Comparison of ENCODE assay signal across 24 cellular contexts in genomic region chr12:67331828-67332227, GRCh38.
DNase-seq lines count a peak whose midpoint lies in the region; ATAC-seq, FAIRE-seq and TF ChIP-seq lines count a peak whose summit lies in the region.
"Had no signal": no experiment of that assay in that cellular context is flagged by ENCODE, and none has a peak within 500 bp of the region (broad histone marks: within the 10 kb centered on the region; RNA-seq: fewer than 3 reads in every experiment).

No MANE protein-coding gene starts in this region.

- TF ChIP-seq CTCF in HepG2 (CRISPR knock-in tag; IDR thresholded peaks at IDR 0.05): no peak
- no peak for TF ChIP-seq CTCF in right lobe of liver (IDR thresholded peaks at IDR 0.05)
- no peak for TF ChIP-seq CTCF in K562 (IDR thresholded peaks at IDR 0.05 in 2 of 3, conservative IDR thresholded peaks at IDR 0.05 in 1 of 3; ENCODE audit: insufficient read depth in 2 of 3, low read depth in 1 of 3, low read length in 3 of 3)

- no peaks in the 10 kb centered on the region for H3K36me3 ChIP-seq in HepG2 (replicated peaks in 1 of 2; ENCODE audit: control insufficient read depth in 1 of 2, insufficient read depth in 2 of 2, low read length in 2 of 2)
- H3K36me3 ChIP-seq in right lobe of liver: no peaks in the 10 kb centered on the region
- no peaks in the 10 kb centered on the region for H3K36me3 ChIP-seq in K562 (ENCODE audit: control insufficient read depth, insufficient read depth, low read length)
- H3K36me3 ChIP-seq: BE2C, BLaER1 had no signal

- BruUV-seq in HepG2 (replicated peaks; lab: Mats Ljungman, UMichigan) (no TSS peak), K562 (replicated peaks; lab: Mats Ljungman, UMichigan) (no TSS peak)

- H3K27ac ChIP-seq in HepG2 (ENCODE audit: extremely low read length, insufficient read depth, low read length): no peak overlapping the region
- H3K27ac ChIP-seq in right lobe of liver: no peak overlapping the region
- no peak overlapping the region for H3K27ac ChIP-seq in K562 (ENCODE audit: extremely low read depth, low read depth, low read length)
- H3K27ac ChIP-seq: 22Rv1, BLaER1 had no signal

- no peaks in the 10 kb centered on the region for H3K27me3 ChIP-seq in HepG2 (ENCODE audit: control insufficient read depth in 1 of 2, insufficient read depth in 2 of 2, low read length in 2 of 2)
- H3K27me3 ChIP-seq in right lobe of liver: no peaks in the 10 kb centered on the region
- peaks cover 0 to 2% of the 10 kb centered on the region in 2 experiments; a peak in 3 of 5 replicates for H3K27me3 ChIP-seq in K562 (ENCODE audit: control insufficient read depth in 2 of 2, insufficient read depth in 2 of 2, low read length in 2 of 2)
- H3K27me3 ChIP-seq: BE2C, BLaER1 had no signal

- intact Hi-C loops in HepG2 (cut with micrococcal nuclease; ENCODE audit: unreplicated experiment): no loop called here
- intact Hi-C loops in right lobe of liver (cut with DNase I): no loop called here
- intact Hi-C loops in K562 (cut with micrococcal nuclease): no loop called here

- no peak overlapping the region for H3K4me3 ChIP-seq in HepG2 (replicated peaks in 1 of 3; ENCODE audit: insufficient read depth in 1 of 3, low read depth in 2 of 3, low read length in 3 of 3)
- no peak overlapping the region for H3K4me3 ChIP-seq in right lobe of liver
- no peak overlapping the region for H3K4me3 ChIP-seq in K562
- H3K4me3 ChIP-seq: BLaER1, GM12878 had no signal

- POLR2A ChIA-PET in HepG2 (lab: Yijun Ruan, JAX) (no interaction called here), K562 (lab: Yijun Ruan, JAX) (no interaction called here)

- ATAC-seq in HepG2 (no peak), right lobe of liver (no peak), K562 (no peak), GM18909 (IDR thresholded peaks at IDR 0.05; ENCODE audit: poor library complexity, unreplicated experiment) (no peak), HG03159 (IDR thresholded peaks at IDR 0.05; ENCODE audit: unreplicated experiment) (no peak)

- H3K79me2 ChIP-seq in HepG2 (ENCODE audit: insufficient read depth, low read length): no peaks in the 10 kb centered on the region
- no peaks in the 10 kb centered on the region for H3K79me2 ChIP-seq in K562 (ENCODE audit: control insufficient read depth, insufficient read depth, low read length)

- TF ChIP-seq RAD21 in HepG2 (CRISPR knock-in tag; IDR thresholded peaks at IDR 0.05) (no peak), K562 (CRISPR knock-in tag; conservative IDR thresholded peaks at IDR 0.05 in 1 of 2, IDR thresholded peaks at IDR 0.05 in 1 of 2) (no peak)

- TF ChIP-seq EP300 in HepG2 (IDR thresholded peaks at IDR 0.05; ENCODE audit: low read depth in 2 of 2, low read length in 2 of 2) (no peak), HepG2 (CRISPR knock-in tag; IDR thresholded peaks at IDR 0.05; ENCODE audit: borderline replicate concordance) (no peak), K562 (IDR thresholded peaks at IDR 0.05; ENCODE audit: low read length) (no peak)

- no peak for DNase-seq in HepG2 (ENCODE audit: low spot score)
- no peak for DNase-seq in right lobe of liver
- DNase-seq in K562 (ENCODE audit: extremely low read depth in 1 of 4, low spot score in 3 of 4): no peak
- DNase-seq: ACHN; BE2C; C1 segment of cervical spinal cord; CD4-positive, alpha-beta memory T cell; CD8-positive, alpha-beta memory T cell; COR-L47; DMS 273 treated with DMSO at 0.1 percent for 48 hours; DMS153; DMS53; DMS79; DND-41; EL; GDM1 had no signal

- CTCF ChIA-PET in HepG2 (lab: Yijun Ruan, JAX; ENCODE audit: low intra/inter-chr PET ratio, low total read pairs): no interaction called here
- CTCF ChIA-PET in K562 (lab: Yijun Ruan, JAX; ENCODE audit: low intra/inter-chr PET ratio): interaction anchor here (0.5 kb wide), 1 partner anchor 826 kb away, joined by 6 read pairs; no protein-coding TSS in a partner anchor

- in situ Hi-C loops in HepG2 (cut with HindIII; ENCODE audit: extremely low pct_ligation_motif_present, low pct_unique_long_range_greater_than_20kb) (no loop called here), K562 (cut with MboI) (no loop called here)

- TF ChIP-seq POLR2A in HepG2 (IDR thresholded peaks at IDR 0.05; ENCODE audit: insufficient read depth in 1 of 2, low read depth in 2 of 2, low read length in 2 of 2) (no peak), right lobe of liver (IDR thresholded peaks at IDR 0.05) (no peak), K562 (conservative IDR thresholded peaks at IDR 0.05) (no peak)

- no peak overlapping the region for H3K4me2 ChIP-seq in HepG2 (ENCODE audit: low read depth, low read length)
- no peak overlapping the region for H3K4me2 ChIP-seq in K562 (ENCODE audit: insufficient read depth, low read length)
- H3K4me2 ChIP-seq: BLaER1 had no signal

- no peaks in the 10 kb centered on the region for H3K9me1 ChIP-seq in K562 (ENCODE audit: control insufficient read depth, insufficient read depth, low read length)

- FAIRE-seq in HepG2 (lab: Jason Lieb, UNC): no peak
- FAIRE-seq in K562 (lab: Jason Lieb, UNC): no peak
- FAIRE-seq: GM12878, GM12892, GM18507, GM19239 had no signal

- H3K4me1 ChIP-seq in HepG2 (ENCODE audit: insufficient read depth, low read length) (no peaks in the 10 kb centered on the region), right lobe of liver (no peaks in the 10 kb centered on the region), K562 (replicated peaks in 1 of 2; ENCODE audit: control insufficient read depth in 2 of 2, insufficient read depth in 2 of 2, low read length in 2 of 2) (no peaks in the 10 kb centered on the region)
- H3K4me1 ChIP-seq: BE2C, BLaER1 had no signal

- H3K9me3 ChIP-seq in HepG2 (ENCODE audit: low read length) (no peaks in the 10 kb centered on the region), right lobe of liver (no peaks in the 10 kb centered on the region), K562 (replicated peaks; ENCODE audit: control insufficient read depth, insufficient read depth, low read depth, low read length) (no peaks in the 10 kb centered on the region)
- H3K9me3 ChIP-seq: BE2C, BLaER1 had no signal

- H2AFZ ChIP-seq in HepG2 (ENCODE audit: low read length) (no peak overlapping the region), K562 (ENCODE audit: low read depth, low read length) (no peak overlapping the region)

- H3K9ac ChIP-seq in HepG2 (ENCODE audit: insufficient read depth, low read depth, low read length) (no peak overlapping the region), K562 (ENCODE audit: insufficient read depth in 1 of 2, low read depth in 2 of 2, low read length in 2 of 2) (no peak overlapping the region)
- H3K9ac ChIP-seq: BLaER1 had no signal

- H4K20me1 ChIP-seq in HepG2 (ENCODE audit: insufficient read depth, low read length): no peaks in the 10 kb centered on the region
- H4K20me1 ChIP-seq in K562 (replicated peaks; ENCODE audit: control insufficient read depth, insufficient read depth, low read length): no peaks in the 10 kb centered on the region
- H4K20me1 ChIP-seq: BLaER1 had no signal

TF ChIP-seq in HepG2, 621 proteins besides CTCF, POLR2A, EP300 and RAD21:
- TF ChIP-seq MAFF (IDR thresholded peaks at IDR 0.05; ENCODE audit: low read depth, low read length): peak; percentile 85
- TF ChIP-seq CEBPB (IDR thresholded peaks at IDR 0.05; ENCODE audit: borderline replicate concordance, low read depth, low read length): no peak
- TF ChIP-seq MAFK (conservative IDR thresholded peaks at IDR 0.05 in 1 of 2, IDR thresholded peaks at IDR 0.05 in 1 of 2; ENCODE audit: low read length in 2 of 2): peak; percentile 78 to 93

TF ChIP-seq in K562, 482 proteins besides CTCF, POLR2A, EP300 and RAD21:
- peak; percentile 64 for TF ChIP-seq MAFF (IDR thresholded peaks at IDR 0.05; ENCODE audit: low read length)
- peak; percentile 69; the same call in 1 of the 2 replicates for TF ChIP-seq MAFK (IDR thresholded peaks at IDR 0.05; ENCODE audit: low read length)
- peak; percentile 74 for TF ChIP-seq C11orf30 (IDR thresholded peaks at IDR 0.05; ENCODE audit: low read depth)
- peak; percentile 70 for TF ChIP-seq MAFG (tag; conservative IDR thresholded peaks at IDR 0.05)
- TF ChIP-seq, protein P1, sequence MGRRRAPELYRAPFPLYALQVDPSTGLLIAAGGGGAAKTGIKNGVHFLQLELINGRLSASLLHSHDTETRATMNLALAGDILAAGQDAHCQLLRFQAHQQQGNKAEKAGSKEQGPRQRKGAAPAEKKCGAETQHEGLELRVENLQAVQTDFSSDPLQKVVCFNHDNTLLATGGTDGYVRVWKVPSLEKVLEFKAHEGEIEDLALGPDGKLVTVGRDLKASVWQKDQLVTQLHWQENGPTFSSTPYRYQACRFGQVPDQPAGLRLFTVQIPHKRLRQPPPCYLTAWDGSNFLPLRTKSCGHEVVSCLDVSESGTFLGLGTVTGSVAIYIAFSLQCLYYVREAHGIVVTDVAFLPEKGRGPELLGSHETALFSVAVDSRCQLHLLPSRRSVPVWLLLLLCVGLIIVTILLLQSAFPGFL (CRISPR knock-in tag; IDR thresholded peaks at IDR 0.05): no peak
- TF ChIP-seq GTF2B (IDR thresholded peaks at IDR 0.05; ENCODE audit: extremely low read depth, insufficient read length): no peak
- TF ChIP-seq ZNF316 (IDR thresholded peaks at IDR 0.05): peak; percentile 89

Comparison
In these comparisons a context has a peak if more than half of its experiments do, and no peak if none do; other contexts are left out.
1. Of the 241 proteins assayed by ChIP-seq in both HepG2 and K562: peak only in HepG2: none; only in K562: MAFG; in both: MAFF and MAFK; in neither: 238.